1 cellular context compared by ENCODE assay signal in the genomic region with DNA sequence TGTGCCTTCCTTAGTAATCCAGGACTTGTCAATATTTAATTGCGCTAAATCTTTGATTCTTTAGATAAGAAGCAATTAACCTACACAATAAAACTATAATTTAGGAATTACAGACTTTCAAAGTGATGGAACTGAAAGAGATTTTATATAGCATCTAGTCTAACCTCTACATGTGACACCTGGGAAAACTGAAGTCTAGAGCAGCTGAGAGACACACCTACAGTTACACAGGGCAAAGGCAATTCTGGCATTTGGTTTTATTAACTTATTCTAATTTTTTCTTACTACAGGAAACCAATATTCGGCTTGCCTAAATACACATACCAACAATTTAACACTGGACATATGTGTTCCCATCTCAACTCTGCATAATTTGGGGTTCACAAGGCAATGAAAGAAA.
TF ChIP-seq lines count a peak whose summit lies in the region.

No MANE protein-coding gene starts in this region.

TF ChIP-seq in GM23338, 12 proteins besides CTCF, POLR2A, EP300 and RAD21 (continued from another document):
- TF ChIP-seq, protein P1, sequence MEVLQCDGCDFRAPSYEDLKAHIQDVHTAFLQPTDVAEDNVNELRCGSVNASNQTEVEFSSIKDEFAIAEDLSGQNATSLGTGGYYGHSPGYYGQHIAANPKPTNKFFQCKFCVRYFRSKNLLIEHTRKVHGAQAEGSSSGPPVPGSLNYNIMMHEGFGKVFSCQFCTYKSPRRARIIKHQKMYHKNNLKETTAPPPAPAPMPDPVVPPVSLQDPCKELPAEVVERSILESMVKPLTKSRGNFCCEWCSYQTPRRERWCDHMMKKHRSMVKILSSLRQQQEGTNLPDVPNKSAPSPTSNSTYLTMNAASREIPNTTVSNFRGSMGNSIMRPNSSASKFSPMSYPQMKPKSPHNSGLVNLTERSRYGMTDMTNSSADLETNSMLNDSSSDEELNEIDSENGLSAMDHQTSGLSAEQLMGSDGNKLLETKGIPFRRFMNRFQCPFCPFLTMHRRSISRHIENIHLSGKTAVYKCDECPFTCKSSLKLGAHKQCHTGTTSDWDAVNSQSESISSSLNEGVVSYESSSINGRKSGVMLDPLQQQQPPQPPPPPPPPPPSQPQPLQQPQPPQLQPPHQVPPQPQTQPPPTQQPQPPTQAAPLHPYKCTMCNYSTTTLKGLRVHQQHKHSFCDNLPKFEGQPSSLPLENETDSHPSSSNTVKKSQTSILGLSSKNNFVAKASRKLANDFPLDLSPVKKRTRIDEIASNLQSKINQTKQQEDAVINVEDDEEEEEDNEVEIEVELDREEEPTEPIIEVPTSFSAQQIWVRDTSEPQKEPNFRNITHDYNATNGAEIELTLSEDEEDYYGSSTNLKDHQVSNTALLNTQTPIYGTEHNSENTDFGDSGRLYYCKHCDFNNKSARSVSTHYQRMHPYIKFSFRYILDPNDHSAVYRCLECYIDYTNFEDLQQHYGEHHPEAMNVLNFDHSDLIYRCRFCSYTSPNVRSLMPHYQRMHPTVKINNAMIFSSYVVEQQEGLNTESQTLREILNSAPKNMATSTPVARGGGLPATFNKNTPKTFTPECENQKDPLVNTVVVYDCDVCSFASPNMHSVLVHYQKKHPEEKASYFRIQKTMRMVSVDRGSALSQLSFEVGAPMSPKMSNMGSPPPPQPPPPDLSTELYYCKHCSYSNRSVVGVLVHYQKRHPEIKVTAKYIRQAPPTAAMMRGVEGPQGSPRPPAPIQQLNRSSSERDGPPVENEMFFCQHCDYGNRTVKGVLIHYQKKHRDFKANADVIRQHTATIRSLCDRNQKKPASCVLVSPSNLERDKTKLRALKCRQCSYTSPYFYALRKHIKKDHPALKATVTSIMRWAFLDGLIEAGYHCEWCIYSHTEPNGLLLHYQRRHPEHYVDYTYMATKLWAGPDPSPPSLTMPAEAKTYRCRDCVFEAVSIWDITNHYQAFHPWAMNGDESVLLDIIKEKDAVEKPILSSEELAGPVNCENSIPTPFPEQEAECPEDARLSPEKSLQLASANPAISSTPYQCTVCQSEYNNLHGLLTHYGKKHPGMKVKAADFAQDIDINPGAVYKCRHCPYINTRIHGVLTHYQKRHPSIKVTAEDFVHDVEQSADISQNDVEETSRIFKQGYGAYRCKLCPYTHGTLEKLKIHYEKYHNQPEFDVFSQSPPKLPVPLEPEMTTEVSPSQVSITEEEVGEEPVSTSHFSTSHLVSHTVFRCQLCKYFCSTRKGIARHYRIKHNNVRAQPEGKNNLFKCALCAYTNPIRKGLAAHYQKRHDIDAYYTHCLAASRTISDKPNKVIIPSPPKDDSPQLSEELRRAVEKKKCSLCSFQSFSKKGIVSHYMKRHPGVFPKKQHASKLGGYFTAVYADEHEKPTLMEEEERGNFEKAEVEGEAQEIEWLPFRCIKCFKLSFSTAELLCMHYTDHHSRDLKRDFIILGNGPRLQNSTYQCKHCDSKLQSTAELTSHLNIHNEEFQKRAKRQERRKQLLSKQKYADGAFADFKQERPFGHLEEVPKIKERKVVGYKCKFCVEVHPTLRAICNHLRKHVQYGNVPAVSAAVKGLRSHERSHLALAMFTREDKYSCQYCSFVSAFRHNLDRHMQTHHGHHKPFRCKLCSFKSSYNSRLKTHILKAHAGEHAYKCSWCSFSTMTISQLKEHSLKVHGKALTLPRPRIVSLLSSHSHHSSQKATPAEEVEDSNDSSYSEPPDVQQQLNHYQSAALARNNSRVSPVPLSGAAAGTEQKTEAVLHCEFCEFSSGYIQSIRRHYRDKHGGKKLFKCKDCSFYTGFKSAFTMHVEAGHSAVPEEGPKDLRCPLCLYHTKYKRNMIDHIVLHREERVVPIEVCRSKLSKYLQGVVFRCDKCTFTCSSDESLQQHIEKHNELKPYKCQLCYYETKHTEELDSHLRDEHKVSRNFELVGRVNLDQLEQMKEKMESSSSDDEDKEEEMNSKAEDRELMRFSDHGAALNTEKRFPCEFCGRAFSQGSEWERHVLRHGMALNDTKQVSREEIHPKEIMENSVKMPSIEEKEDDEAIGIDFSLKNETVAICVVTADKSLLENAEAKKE (CRISPR knock-in tag; IDR thresholded peaks at IDR 0.05) = no peak
- TF ChIP-seq STAT1 (IDR thresholded peaks at IDR 0.05; ENCODE audit: unreplicated experiment) = no peak
- TF ChIP-seq ZNF114 (CRISPR knock-in tag; IDR thresholded peaks at IDR 0.05) = no peak
- no peak for TF ChIP-seq CREB1 (CRISPR knock-in tag; IDR thresholded peaks at IDR 0.05; ENCODE audit: low read depth)
- TF ChIP-seq, protein P2, sequence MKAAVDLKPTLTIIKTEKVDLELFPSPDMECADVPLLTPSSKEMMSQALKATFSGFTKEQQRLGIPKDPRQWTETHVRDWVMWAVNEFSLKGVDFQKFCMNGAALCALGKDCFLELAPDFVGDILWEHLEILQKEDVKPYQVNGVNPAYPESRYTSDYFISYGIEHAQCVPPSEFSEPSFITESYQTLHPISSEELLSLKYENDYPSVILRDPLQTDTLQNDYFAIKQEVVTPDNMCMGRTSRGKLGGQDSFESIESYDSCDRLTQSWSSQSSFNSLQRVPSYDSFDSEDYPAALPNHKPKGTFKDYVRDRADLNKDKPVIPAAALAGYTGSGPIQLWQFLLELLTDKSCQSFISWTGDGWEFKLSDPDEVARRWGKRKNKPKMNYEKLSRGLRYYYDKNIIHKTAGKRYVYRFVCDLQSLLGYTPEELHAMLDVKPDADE (IDR thresholded peaks at IDR 0.05) = no peak
- no peak for TF ChIP-seq NANOG (IDR thresholded peaks at IDR 0.05; ENCODE audit: borderline replicate concordance)
- TF ChIP-seq POLR2AphosphoS5 (IDR thresholded peaks at IDR 0.05; ENCODE audit: low read depth) = no peak
TF ChIP-seq in GM23338: peak in this region for 0.
